28 cellular contexts compared by ENCODE assay signal in genomic region chr16:81555660-81556059, GRCh38.
"Had no signal": no experiment of that assay in that cellular context is flagged by ENCODE, and none has a peak within 500 bp of the region (broad histone marks: within the 10 kb centered on the region; RNA-seq: fewer than 3 reads in every experiment).

No MANE protein-coding gene starts in this region.

- H3K36me3 ChIP-seq: brain microvascular endothelial cell, heart left ventricle, left ventricle myocardium inferior, pancreas, prostate gland, sigmoid colon, tibial nerve, WERI-Rb-1 had no signal

- H3K4me3 ChIP-seq: heart left ventricle, left ventricle myocardium inferior, lung, pancreas, prostate gland, sigmoid colon, tibial nerve had no signal

- H3K9me3 ChIP-seq: left ventricle myocardium inferior, pancreas, prostate gland, sigmoid colon, tibial nerve had no signal

- H3K4me3 Mint-ChIP-seq: activated CD4-positive, alpha-beta memory T cell treated with anti-CD3 and anti-CD28 coated beads for 36 hours; activated CD4-positive, alpha-beta T cell treated with anti-CD3 and anti-CD28 coated beads, Interleukin-2, amount 10 ng/mL, durations not matched to agents 24 days and 14 days; activated naive CD4-positive, alpha-beta T cell treated with anti-CD3 and anti-CD28 coated beads, Interleukin-2, amount 10 ng/mL, durations not matched to agents 7 days and 5 days; activated naive CD8-positive, alpha-beta T cell treated with anti-CD3 and anti-CD28 coated beads, Interleukin-2, amount 10 ng/mL, durations not matched to agents 7 days and 5 days; activated T-cell treated with anti-CD3 and anti-CD28 coated beads, Interleukin-2, amount 50 U/mL, for 24 hours; neural crest cell; stimulated activated memory B cell treated with anti-CD40 and anti-IgM and Interleukin-4, amounts not matched to agents 10 μg/mL and 1 μg/mL and 100 μg/mL, for 72 hours; stimulated activated naive CD8-positive, alpha-beta T cell treated with anti-CD3 and anti-CD28 coated beads, Interleukin-15, amount 100 ng/mL, for 72 hours; T-helper 17 cell had no signal

- H3K27ac Mint-ChIP-seq: activated CD4-positive, alpha-beta memory T cell treated with anti-CD3 and anti-CD28 coated beads for 36 hours; activated CD4-positive, alpha-beta T cell treated with anti-CD3 and anti-CD28 coated beads, Interleukin-2, amount 10 ng/mL, durations not matched to agents 24 days and 14 days; activated naive CD4-positive, alpha-beta T cell treated with anti-CD3 and anti-CD28 coated beads, Interleukin-2, amount 10 ng/mL, durations not matched to agents 7 days and 5 days; activated naive CD8-positive, alpha-beta T cell treated with anti-CD3 and anti-CD28 coated beads, Interleukin-2, amount 10 ng/mL, durations not matched to agents 7 days and 5 days; stimulated activated memory B cell treated with anti-CD40 and anti-IgM and Interleukin-4, amounts not matched to agents 10 μg/mL and 1 μg/mL and 100 μg/mL, for 72 hours; stimulated activated naive CD8-positive, alpha-beta T cell treated with anti-CD3 and anti-CD28 coated beads, Interleukin-15, amount 100 ng/mL, for 72 hours; T-helper 17 cell had no signal

- H3K27me3 ChIP-seq: brain microvascular endothelial cell, heart left ventricle, pancreas, sigmoid colon, tibial nerve had no signal

- H3K27me3 Mint-ChIP-seq: activated CD4-positive, alpha-beta memory T cell treated with anti-CD3 and anti-CD28 coated beads for 36 hours; activated CD4-positive, alpha-beta T cell treated with anti-CD3 and anti-CD28 coated beads, Interleukin-2, amount 10 ng/mL, durations not matched to agents 24 days and 14 days; activated naive CD4-positive, alpha-beta T cell treated with anti-CD3 and anti-CD28 coated beads, Interleukin-2, amount 10 ng/mL, durations not matched to agents 7 days and 5 days; activated naive CD8-positive, alpha-beta T cell treated with anti-CD3 and anti-CD28 coated beads, Interleukin-2, amount 10 ng/mL, durations not matched to agents 7 days and 5 days; activated T-cell treated with anti-CD3 and anti-CD28 coated beads, Interleukin-2, amount 50 U/mL, for 24 hours; stimulated activated memory B cell treated with anti-CD40 and anti-IgM and Interleukin-4, amounts not matched to agents 10 μg/mL and 1 μg/mL and 100 μg/mL, for 72 hours; stimulated activated naive CD8-positive, alpha-beta T cell treated with anti-CD3 and anti-CD28 coated beads, Interleukin-15, amount 100 ng/mL, for 72 hours; T-helper 17 cell had no signal

- H3K9me3 Mint-ChIP-seq: activated CD4-positive, alpha-beta memory T cell treated with anti-CD3 and anti-CD28 coated beads for 36 hours; activated CD4-positive, alpha-beta T cell treated with anti-CD3 and anti-CD28 coated beads, Interleukin-2, amount 10 ng/mL, durations not matched to agents 24 days and 14 days; activated naive CD8-positive, alpha-beta T cell treated with anti-CD3 and anti-CD28 coated beads, Interleukin-2, amount 10 ng/mL, durations not matched to agents 7 days and 5 days; activated T-cell treated with anti-CD3 and anti-CD28 coated beads, Interleukin-2, amount 50 U/mL, for 24 hours; neural crest cell; stimulated activated memory B cell treated with anti-CD40 and anti-IgM and Interleukin-4, amounts not matched to agents 10 μg/mL and 1 μg/mL and 100 μg/mL, for 72 hours; stimulated activated naive CD8-positive, alpha-beta T cell treated with anti-CD3 and anti-CD28 coated beads, Interleukin-15, amount 100 ng/mL, for 72 hours had no signal

- H3K27ac ChIP-seq: brain microvascular endothelial cell, pancreas, prostate gland, sigmoid colon, tibial nerve, WERI-Rb-1 had no signal

- H3K36me3 Mint-ChIP-seq: activated naive CD4-positive, alpha-beta T cell treated with anti-CD3 and anti-CD28 coated beads, Interleukin-2, amount 10 ng/mL, durations not matched to agents 7 days and 5 days had no signal

- ATAC-seq: activated CD4-positive, CD25-positive, alpha-beta regulatory T cell treated with anti-CD3 and anti-CD28 coated beads, Interleukin-2, amount 50 U/mL, for 24 hours; pancreas; stimulated activated memory B cell treated with anti-CD40 and anti-IgM and Interleukin-4, amounts not matched to agents 10 μg/mL and 1 μg/mL and 100 μg/mL, for 72 hours; stimulated activated naive CD8-positive, alpha-beta T cell treated with anti-CD3 and anti-CD28 coated beads, Interleukin-15, amount 100 ng/mL, for 72 hours; T-helper 17 cell had no signal

- DNase-seq: activated CD4-positive, alpha-beta memory T cell treated with anti-CD3 and anti-CD28 coated beads for 36 hours; activated CD4-positive, alpha-beta T cell treated with anti-CD3 and anti-CD28 coated beads, Interleukin-2, amount 10 ng/mL, durations not matched to agents 24 days and 14 days; activated CD8-positive, alpha-beta memory T cell treated with anti-CD3 and anti-CD28 coated beads, Interleukin-2, amount 50 U/mL, for 4 hours; activated gamma-delta T cell; activated naive CD4-positive, alpha-beta T cell treated with anti-CD3 and anti-CD28 coated beads, Interleukin-2, amount 10 ng/mL, durations not matched to agents 7 days and 5 days; activated naive CD8-positive, alpha-beta T cell treated with anti-CD3 and anti-CD28 coated beads, Interleukin-2, amount 10 ng/mL, durations not matched to agents 7 days and 5 days; activated T-cell treated with anti-CD3 and anti-CD28 coated beads, Interleukin-2, amount 50 U/mL, for 24 hours; amniotic stem cell; brain microvascular endothelial cell; cortex of kidney; left ventricle myocardium inferior; nucleus accumbens; pancreas; retina; sigmoid colon; small intestine; stimulated activated CD4-positive, alpha-beta T cell treated with anti-CD3 and anti-CD28 coated beads, Interleukin-4, amount 100 ng/mL, for 24 hours; stimulated activated naive CD8-positive, alpha-beta T cell treated with anti-CD3 and anti-CD28 coated beads, Interleukin-15, amount 100 ng/mL, for 72 hours; T-helper 17 cell; T1000; WERI-Rb-1 had no signal
